Comparison of ENCODE assay signal across 9 cellular contexts in genomic region chr4:151227731-151228130, GRCh38. TPM values are rescaled to one million over a fixed set of nuclear protein-coding genes. Genes with fewer than 3 reads are reported as not detected.
DNase-seq lines count a peak whose midpoint lies in the region; ATAC-seq, FAIRE-seq and TF ChIP-seq lines count a peak whose summit lies in the region.
"Had no signal": no experiment of that assay in that cellular context is flagged by ENCODE, and none has a peak within 500 bp of the region (broad histone marks: within the 10 kb centered on the region; RNA-seq: fewer than 3 reads in every experiment).

No MANE protein-coding gene starts in this region.

- no peaks in the 10 kb centered on the region for H3K27me3 ChIP-seq in astrocyte (ENCODE audit: insufficient read depth, low read length)
- no peaks in the 10 kb centered on the region for H3K27me3 ChIP-seq in right atrium auricular region
- no peaks in the 10 kb centered on the region for H3K27me3 ChIP-seq in psoas muscle (ENCODE audit: insufficient read depth in 3 of 3, low read length in 2 of 3)
- no peaks in the 10 kb centered on the region for H3K27me3 ChIP-seq in CD8-positive, alpha-beta memory T cell (ENCODE audit: insufficient read depth, low read length, poor library complexity, severe bottlenecking)

- peak overlapping the region; percentile 58 for H3K4me3 Mint-ChIP-seq in astrocyte (ENCODE audit: unreplicated experiment)
- no peak overlapping the region for H3K4me3 Mint-ChIP-seq in CD8-positive, alpha-beta memory T cell
- H3K4me3 Mint-ChIP-seq in activated CD8-positive, alpha-beta memory T cell treated with anti-CD3 and anti-CD28 coated beads, Interleukin-2, amount 10 ng/mL, durations not matched to agents 7 days and 5 days = no peak overlapping the region

- peaks cover 32% of the 10 kb centered on the region for H3K4me1 Mint-ChIP-seq in astrocyte (ENCODE audit: low read depth, unreplicated experiment)
- H3K4me1 Mint-ChIP-seq in CD8-positive, alpha-beta memory T cell = no peaks in the 10 kb centered on the region
- no peaks in the 10 kb centered on the region for H3K4me1 Mint-ChIP-seq in activated CD8-positive, alpha-beta memory T cell treated with anti-CD3 and anti-CD28 coated beads, Interleukin-2, amount 10 ng/mL, durations not matched to agents 7 days and 5 days

- CTCF ChIA-PET in CD8-positive, alpha-beta memory T cell (lab: Charles Lee) = no interaction called here
- CTCF ChIA-PET in activated CD8-positive, alpha-beta memory T cell treated with anti-CD3 and anti-CD28 coated beads, Interleukin-2, amount 10 ng/mL, durations not matched to agents 7 days and 5 days (lab: Charles Lee) = no interaction called here

- peak overlapping the region; percentile 94 for H3K27ac Mint-ChIP-seq in astrocyte (ENCODE audit: unreplicated experiment)
- no peak overlapping the region for H3K27ac Mint-ChIP-seq in CD8-positive, alpha-beta memory T cell
- no peak overlapping the region for H3K27ac Mint-ChIP-seq in activated CD8-positive, alpha-beta memory T cell treated with anti-CD3 and anti-CD28 coated beads, Interleukin-2, amount 10 ng/mL, durations not matched to agents 7 days and 5 days

- H3K4me3 ChIP-seq in astrocyte (ENCODE audit: insufficient read depth, low read depth, low read length) = peak overlapping the region; percentile 39
- peak overlapping the region; percentile 27 to 42 for H3K4me3 ChIP-seq in right atrium auricular region
- H3K4me3 ChIP-seq in psoas muscle = peak overlapping the region; percentile 51
- no peak overlapping the region for H3K4me3 ChIP-seq in CD8-positive, alpha-beta memory T cell (ENCODE audit: low read length)

- no peaks in the 10 kb centered on the region for H4K20me1 ChIP-seq in astrocyte (ENCODE audit: insufficient read depth, low read length)

- H3K4me1 ChIP-seq in astrocyte (ENCODE audit: insufficient read depth, low read length) (peaks cover 23% of the 10 kb centered on the region), right atrium auricular region (peaks cover 0 to 23% of the 10 kb centered on the region in 2 donors), psoas muscle (peaks cover 7% of the 10 kb centered on the region)
- no peaks in the 10 kb centered on the region for H3K4me1 ChIP-seq in CD8-positive, alpha-beta memory T cell (ENCODE audit: insufficient read depth, low read length)

- H3K9me3 ChIP-seq in astrocyte (ENCODE audit: insufficient read depth, low read depth, low read length) (no peaks in the 10 kb centered on the region), right atrium auricular region (no peaks in the 10 kb centered on the region), psoas muscle (no peaks in the 10 kb centered on the region)
- no peaks in the 10 kb centered on the region for H3K9me3 ChIP-seq in CD8-positive, alpha-beta memory T cell (ENCODE audit: low read length)

- no peak for TF ChIP-seq CTCF in astrocyte (IDR thresholded peaks at IDR 0.05; ENCODE audit: insufficient read depth, low read depth, low read length)
- TF ChIP-seq CTCF in right atrium auricular region (IDR thresholded peaks at IDR 0.05) = no peak
- TF ChIP-seq CTCF in psoas muscle (IDR thresholded peaks at IDR 0.05) = no peak

- H3K4me2 ChIP-seq in astrocyte (ENCODE audit: low read length) = peak overlapping the region; percentile 85

- H3K27ac ChIP-seq in astrocyte (ENCODE audit: low read depth, low read length) = peak overlapping the region; percentile 96
- peak overlapping the region; percentile 61 to 65 for H3K27ac ChIP-seq in right atrium auricular region
- peak overlapping the region; percentile 47 for H3K27ac ChIP-seq in psoas muscle
- no peak overlapping the region for H3K27ac ChIP-seq in CD8-positive, alpha-beta memory T cell (ENCODE audit: low read depth, low read length)

- H3K36me3 Mint-ChIP-seq in astrocyte (ENCODE audit: low read depth, unreplicated experiment) = peaks cover 7% of the 10 kb centered on the region
- no peaks in the 10 kb centered on the region for H3K36me3 Mint-ChIP-seq in CD8-positive, alpha-beta memory T cell
- no peaks in the 10 kb centered on the region for H3K36me3 Mint-ChIP-seq in activated CD8-positive, alpha-beta memory T cell treated with anti-CD3 and anti-CD28 coated beads, Interleukin-2, amount 10 ng/mL, durations not matched to agents 7 days and 5 days

- H2AFZ ChIP-seq in astrocyte (ENCODE audit: low read depth, low read length) = peak overlapping the region; percentile 61

- WGBS in psoas muscle, 3 donors = 24 to 35% (median 26%) methylated on average over 3 of the region's 3 CpGs

- no peaks in the 10 kb centered on the region for H3K27me3 Mint-ChIP-seq in astrocyte (ENCODE audit: low read depth, unreplicated experiment)
- peaks cover 16 to 63% of the 10 kb centered on the region in 2 donors for H3K27me3 Mint-ChIP-seq in CD8-positive, alpha-beta memory T cell
- H3K27me3 Mint-ChIP-seq in activated CD8-positive, alpha-beta memory T cell treated with anti-CD3 and anti-CD28 coated beads, Interleukin-2, amount 10 ng/mL, durations not matched to agents 7 days and 5 days = peaks cover 42% of the 10 kb centered on the region

- FAIRE-seq in astrocyte (lab: Jason Lieb, UNC) = peak; percentile 70

- no peaks in the 10 kb centered on the region for H3K9me3 Mint-ChIP-seq in astrocyte (ENCODE audit: unreplicated experiment)
- no peaks in the 10 kb centered on the region for H3K9me3 Mint-ChIP-seq in CD8-positive, alpha-beta memory T cell
- H3K9me3 Mint-ChIP-seq in activated CD8-positive, alpha-beta memory T cell treated with anti-CD3 and anti-CD28 coated beads, Interleukin-2, amount 10 ng/mL, durations not matched to agents 7 days and 5 days (ENCODE audit: low read depth) = no peaks in the 10 kb centered on the region

- peak; percentile 72 for DNase-seq in EH (ENCODE audit: low read depth)
- DNase-seq in astrocyte (ENCODE audit: low read depth) = peak; percentile 82
- peak; percentile 86 for DNase-seq in right atrium auricular region (ENCODE audit: low spot score)
- peak; percentile 59 to 77 for DNase-seq in psoas muscle
- DNase-seq in CD8-positive, alpha-beta memory T cell = no peak
- DNase-seq in activated CD4-positive, CD25-positive, alpha-beta regulatory T cell treated with anti-CD3 and anti-CD28 coated beads, Interleukin-2, amount 50 U/mL, for 72 hours = no peak
- DNase-seq in activated CD8-positive, alpha-beta memory T cell treated with anti-CD3 and anti-CD28 coated beads, Interleukin-2, amount 10 ng/mL, durations not matched to agents 7 days and 5 days = no peak
- DNase-seq: DMS 273 treated with DMSO at 0.1 percent for 48 hours had no signal

- POLR2A ChIA-PET in CD8-positive, alpha-beta memory T cell (lab: Charles Lee) = no interaction called here

- ATAC-seq in psoas muscle (peak; percentile 59 to 77 (median 72)), GM18873 (IDR thresholded peaks at IDR 0.05; ENCODE audit: low FRiP score, unreplicated experiment) (no peak)
- ATAC-seq in activated CD8-positive, alpha-beta memory T cell treated with anti-CD3 and anti-CD28 coated beads, Interleukin-2, amount 10 ng/mL, durations not matched to agents 7 days and 5 days = no peak

- peak overlapping the region; percentile 88 for H3K9ac ChIP-seq in astrocyte (ENCODE audit: low read length)

- no peaks in the 10 kb centered on the region for H3K36me3 ChIP-seq in astrocyte (ENCODE audit: insufficient read depth, low read length)
- no peaks in the 10 kb centered on the region for H3K36me3 ChIP-seq in right atrium auricular region
- no peaks in the 10 kb centered on the region for H3K36me3 ChIP-seq in psoas muscle (ENCODE audit: insufficient read depth in 1 of 2, low read depth in 1 of 2)
- H3K36me3 ChIP-seq in CD8-positive, alpha-beta memory T cell (ENCODE audit: insufficient read depth, low read length) = no peaks in the 10 kb centered on the region

- intact Hi-C loops in psoas muscle (cut with DNase I) = no loop called here

- H3K79me2 ChIP-seq in astrocyte (ENCODE audit: insufficient read depth, low read length) = peaks cover 22% of the 10 kb centered on the region

RNA-seq across cellular contexts. Expression of gene PRSS48, which starts 49.2 kb away (rescaled TPM):
- not detected in 2 replicates for total RNA-seq in astrocyte
- not detected for total RNA-seq in right atrium auricular region
- total RNA-seq in psoas muscle = not detected
- not detected for polyA plus RNA-seq in psoas muscle
- total RNA-seq in CD8-positive, alpha-beta memory T cell = not detected
- polyA plus RNA-seq in CD8-positive, alpha-beta memory T cell = not detected
- total RNA-seq in activated CD8-positive, alpha-beta memory T cell treated with anti-CD3 and anti-CD28 coated beads, Interleukin-2, amount 10 ng/mL, durations not matched to agents 7 days and 5 days = not detected

Comparison
In these comparisons a context has a peak if more than half of its experiments do, and no peak if none do; other contexts are left out.
1. DNase-seq: peak in EH (single experiment), astrocyte (single experiment), right atrium auricular region (single experiment) and psoas muscle (2 of 2); none in CD8-positive, alpha-beta memory T cell (0 of 5), activated CD4-positive, CD25-positive, alpha-beta regulatory T cell treated with anti-CD3 and anti-CD28 coated beads, Interleukin-2, amount 50 U/mL, for 72 hours (single experiment) and activated CD8-positive, alpha-beta memory T cell treated with anti-CD3 and anti-CD28 coated beads, Interleukin-2, amount 10 ng/mL, durations not matched to agents 7 days and 5 days (single experiment).
2. ATAC-seq: peak in psoas muscle (4 of 4); none in activated CD8-positive, alpha-beta memory T cell treated with anti-CD3 and anti-CD28 coated beads, Interleukin-2, amount 10 ng/mL, durations not matched to agents 7 days and 5 days (single experiment) and GM18873 (single experiment).